In genomic region chr2:190023860-190024259, GRCh38 we compare ENCODE assay signal across 8 cellular contexts. TPM values are rescaled to one million over a fixed set of nuclear protein-coding genes. Genes with fewer than 3 reads are reported as not detected.
A peak's percentile ranks its signal among the peaks of the same experiment; 100 is the strongest.
DNase-seq lines count a peak whose midpoint lies in the region; ATAC-seq and TF ChIP-seq lines count a peak whose summit lies in the region.

No MANE protein-coding gene starts in this region.

- H3K4me1 Mint-ChIP-seq in endodermal cell = peaks cover 7% of the 10 kb centered on the region

- H3K14ac ChIP-seq in neuronal stem cell (ENCODE audit: low read length) = no peak overlapping the region

- H3K79me1 ChIP-seq in neuronal stem cell (ENCODE audit: low read depth, low read length) = no peaks in the 10 kb centered on the region

- no peak overlapping the region for H3K4ac ChIP-seq in neuronal stem cell (ENCODE audit: low read length)

- no peaks in the 10 kb centered on the region for H3K79me2 ChIP-seq in OCI-LY1 (ENCODE audit: insufficient read depth, low read length)

- H3K36me3 ChIP-seq in heart right ventricle (no peaks in the 10 kb centered on the region), OCI-LY1 (ENCODE audit: insufficient read depth, low read length) (no peaks in the 10 kb centered on the region), endodermal cell (ENCODE audit: control insufficient read depth, insufficient read depth, low read length) (no peaks in the 10 kb centered on the region), neuronal stem cell (replicated peaks in 1 of 2; ENCODE audit: control insufficient read depth in 2 of 2, insufficient read depth in 2 of 2, low read length in 2 of 2) (no peaks in the 10 kb centered on the region)

- peaks cover 0 to under 1% (median 0%) of the 10 kb centered on the region in 11 donors for H3K9me3 ChIP-seq in heart right ventricle
- no peaks in the 10 kb centered on the region for H3K9me3 ChIP-seq in OCI-LY1 (ENCODE audit: low read length)
- no peaks in the 10 kb centered on the region for H3K9me3 ChIP-seq in endodermal cell (ENCODE audit: control insufficient read depth, low read length)
- H3K9me3 ChIP-seq in neuronal stem cell (replicated peaks in 1 of 2; ENCODE audit: control insufficient read depth in 2 of 2, insufficient read depth in 1 of 2, low read depth in 1 of 2, low read length in 2 of 2) = no peaks in the 10 kb centered on the region

- H3K27ac Mint-ChIP-seq in endodermal cell = no peak overlapping the region

- no peaks in the 10 kb centered on the region for H3K9me2 ChIP-seq in OCI-LY1 (ENCODE audit: low read depth, low read length)

- H3K4me3 Mint-ChIP-seq in endodermal cell = no peak overlapping the region

- H3K4me1 ChIP-seq in heart right ventricle (no peaks in the 10 kb centered on the region), OCI-LY1 (ENCODE audit: insufficient read depth, low read length, severe bottlenecking) (no peaks in the 10 kb centered on the region), endodermal cell (ENCODE audit: control insufficient read depth, insufficient read depth, low read length) (peaks cover 4% of the 10 kb centered on the region), neuronal stem cell (ENCODE audit: control insufficient read depth in 2 of 2, insufficient read depth in 1 of 2, low read depth in 1 of 2, low read length in 2 of 2) (no peaks in the 10 kb centered on the region)

- no peak overlapping the region for H3K23ac ChIP-seq in neuronal stem cell (ENCODE audit: low read depth, low read length, poor library complexity)

- H3K27ac ChIP-seq in heart right ventricle (no peak overlapping the region), OCI-LY1 (ENCODE audit: low read depth, low read length, poor library complexity, severe bottlenecking) (no peak overlapping the region), endodermal cell (ENCODE audit: low read depth, low read length) (no peak overlapping the region), neuronal stem cell (replicated peaks; ENCODE audit: low read length) (no peak overlapping the region)

- H3K4me3 ChIP-seq in heart right ventricle (no peak overlapping the region), OCI-LY1 (ENCODE audit: low read depth, low read length, poor library complexity, severe bottlenecking) (no peak overlapping the region), endodermal cell (ENCODE audit: low read length) (no peak overlapping the region), neuronal stem cell (ENCODE audit: low read length in 2 of 2) (no peak overlapping the region)

- no peak overlapping the region for H3K9ac ChIP-seq in OCI-LY1 (ENCODE audit: low read length)
- H3K9ac ChIP-seq in endodermal cell (ENCODE audit: extremely low read depth, low read length, poor library complexity, severe bottlenecking) = no peak overlapping the region
- H3K9ac ChIP-seq in neuronal stem cell (ENCODE audit: low read depth, low read length, poor library complexity) = no peak overlapping the region

- H2BK12ac ChIP-seq in neuronal stem cell (ENCODE audit: low read length) = no peak overlapping the region

- no peak overlapping the region for H2AFZ ChIP-seq in OCI-LY1 (ENCODE audit: low read length)
- H2AFZ ChIP-seq in neuronal stem cell (ENCODE audit: low read length) = no peak overlapping the region

- no peaks in the 10 kb centered on the region; the same call in 1 of the 2 replicates for H3F3A ChIP-seq in OCI-LY1 (ENCODE audit: insufficient read depth, low read length)

- intact Hi-C loops in heart right ventricle (cut with DNase I) (no loop called here), Right ventricle myocardium superior (cut with DNase I) (no loop called here)

- H3K9me3 Mint-ChIP-seq in endodermal cell = peaks cover 1% of the 10 kb centered on the region

- no peak overlapping the region for H3K18ac ChIP-seq in neuronal stem cell (ENCODE audit: low read length)

- H4K8ac ChIP-seq in neuronal stem cell (ENCODE audit: low read depth, low read length) = no peak overlapping the region

- no peaks in the 10 kb centered on the region for H4K20me1 ChIP-seq in OCI-LY1 (ENCODE audit: insufficient read depth, low read length)

- peaks cover 0 to 9% (median 0%) of the 10 kb centered on the region in 7 donors for H3K27me3 ChIP-seq in heart right ventricle
- no peaks in the 10 kb centered on the region for H3K27me3 ChIP-seq in OCI-LY1 (ENCODE audit: insufficient read depth, low read length)
- H3K27me3 ChIP-seq in endodermal cell (ENCODE audit: control insufficient read depth, insufficient read depth, low read length, poor library complexity, severe bottlenecking) = no peaks in the 10 kb centered on the region
- H3K27me3 ChIP-seq in neuronal stem cell (ENCODE audit: control insufficient read depth in 3 of 3, insufficient read depth in 3 of 3, low read depth in 1 of 3, low read length in 3 of 3) = no peaks in the 10 kb centered on the region

- ATAC-seq in heart right ventricle (no peak), Right ventricle myocardium superior (ENCODE audit: poor library complexity) (no peak), HG03520 (IDR thresholded peaks at IDR 0.05; ENCODE audit: unreplicated experiment) (peak; percentile 61), HG02642 (IDR thresholded peaks at IDR 0.05; ENCODE audit: poor library complexity, unreplicated experiment) (no peak), HG03457 (IDR thresholded peaks at IDR 0.05; ENCODE audit: unreplicated experiment) (no peak)

- WGBS in heart right ventricle, 2 donors = 19 to 26% methylated on average over 5 of the region's 5 CpGs
- 60% methylated on average over 3 of the region's 5 CpGs; no CpG with 5 or more reads in 1 of the 2 experiments for WGBS in endodermal cell (ENCODE audit: insufficient coverage in 1 of 2, insufficient read length in 1 of 2), 2 experiments
- WGBS in neuronal stem cell (ENCODE audit: extremely low coverage in 2 of 2, insufficient read length in 2 of 2, insufficient replicate concordance in 1 of 2), 2 donors = no CpG with 5 or more reads among the region's 5 CpGs

- H3K36me3 Mint-ChIP-seq in endodermal cell (ENCODE audit: low read depth) = no peaks in the 10 kb centered on the region

- DNase-seq in heart right ventricle (no peak), Right ventricle myocardium superior (no peak), endodermal cell (peak; percentile 49), neuronal stem cell (ENCODE audit: low spot score) (peak; percentile 17)

- no peaks in the 10 kb centered on the region for H3K27me3 Mint-ChIP-seq in endodermal cell (ENCODE audit: insufficient read depth)

- no peak overlapping the region for H2BK5ac ChIP-seq in neuronal stem cell (ENCODE audit: low read length)

- H3K4me2 ChIP-seq in OCI-LY1 (ENCODE audit: low read length) (no peak overlapping the region), neuronal stem cell (ENCODE audit: insufficient read depth, low read length, poor library complexity, severe bottlenecking) (no peak overlapping the region)

- H4K91ac ChIP-seq in neuronal stem cell (ENCODE audit: low read depth, low read length, poor library complexity) = no peak overlapping the region

- no peak overlapping the region for H2AK5ac ChIP-seq in neuronal stem cell (ENCODE audit: low read depth, low read length)

- no peak overlapping the region for H2BK120ac ChIP-seq in neuronal stem cell (ENCODE audit: low read depth, low read length)

- H2BK15ac ChIP-seq in neuronal stem cell (ENCODE audit: low read length) = no peak overlapping the region

- TF ChIP-seq CTCF in heart right ventricle (IDR thresholded peaks at IDR 0.05) (peak in 8 of 9 donors; percentile 24 to 60 (median 39)), OCI-LY1 (IDR thresholded peaks at IDR 0.05; ENCODE audit: low read length) (peak; percentile 49), endodermal cell (conservative IDR thresholded peaks at IDR 0.05) (peak; percentile 75)

RNA-seq across cellular contexts. Expression of gene MSTN, which starts 38.7 kb away (rescaled TPM):
- under 1 TPM in 7 of 10 donors, not detected in 3; 0.10 to 0.71 (median 0.21) TPM for total RNA-seq in heart right ventricle
- polyA plus RNA-seq in heart right ventricle = under 1 TPM; 0.04 to 0.29 TPM
- total RNA-seq in Right ventricle myocardium superior = not detected
- total RNA-seq in endodermal cell = not detected
- polyA plus RNA-seq in endodermal cell (2013, experiment 1 of 2) = 3.3 TPM
- 3.2 TPM for polyA plus RNA-seq in endodermal cell (2013, experiment 2 of 2)
- 0.07 TPM for polyA plus RNA-seq in neuronal stem cell (2013, experiment 1 of 2)
- polyA plus RNA-seq in neuronal stem cell (2013, experiment 2 of 2) = 0.08 TPM

Comparison
In these comparisons a context has a peak if more than half of its experiments do, and no peak if none do; other contexts are left out.
1. DNase-seq: peak in endodermal cell (single experiment) and neuronal stem cell (single experiment); none in heart right ventricle (0 of 2) and Right ventricle myocardium superior (single experiment).
2. Peak in every context shown above with its lines, with median percentiles within 50 percentile points of each other: CTCF ChIP-seq.